In genomic region chr2:279366-279765, GRCh38 we compare ENCODE assay signal across 24 cellular contexts. TPM values are rescaled to one million over a fixed set of nuclear protein-coding genes. Genes with fewer than 3 reads are reported as not detected.
"Had no signal": no experiment of that assay in that cellular context is flagged by ENCODE, and none has a peak within 500 bp of the region (broad histone marks: within the 10 kb centered on the region; RNA-seq: fewer than 3 reads in every experiment).

No MANE protein-coding gene starts in this region.

- H3K27ac ChIP-seq: HL-60, KMS-11, SJSA1, SK-N-MC had no signal

- DNase-seq: Kasumi-1, MM.1S, NCI-H1092 treated with DMSO at 0.1 percent for 48 hours, NCI-H1436, NCI-H187, NCI-H2029, NCI-H2081 treated with DMSO at 0.1 percent for 48 hours, NCI-H2171, NCI-H226, NCI-H446, NCI-H510A, NCI-H524 treated with DMSO at 0.1 percent for 48 hours, NCI-H69, NCI-H774, Right ventricle myocardium superior, RPMI8226, SIG-M5 had no signal

- H3K4me2 ChIP-seq: KMS-11 had no signal

- H3K4me3 ChIP-seq: SJSA1, SK-N-MC had no signal

- FAIRE-seq: HTR-8/SVneo, RCC 7860 had no signal

- H3K9me3 ChIP-seq: SJSA1 had no signal

- H3K4me1 ChIP-seq: SJSA1 had no signal

- H3K27me3 ChIP-seq: SJSA1 had no signal

- H3K9ac ChIP-seq: KMS-11 had no signal

RNA-seq across cellular contexts. Expression of gene ALKAL2, which starts 8.5 kb away (rescaled TPM):
- total RNA-seq: M059J, Right ventricle myocardium superior, SJSA1 had no signal
